8 cellular contexts compared by ENCODE assay signal in genomic region chr13:100514788-100515409, GRCh38.
A peak's percentile ranks its signal among the peaks of the same experiment; 100 is the strongest.
DNase-seq lines count a peak whose midpoint lies in the region; ATAC-seq, FAIRE-seq and TF ChIP-seq lines count a peak whose summit lies in the region.

No MANE protein-coding gene starts in this region.

- no peak overlapping the region for H3K27ac Mint-ChIP-seq in Calu3 (ENCODE audit: unreplicated experiment)

- DNase-seq in Calu3 (peak; percentile 63), HT1080 (ENCODE audit: low read depth) (peak; percentile 75), NOMO-1 treated with DMSO at 0.1 percent for 48 hours (lab: John Stamatoyannopoulos, UW; ENCODE audit: unreplicated experiment) (peak; percentile 53), mucosa of gallbladder (ENCODE audit: low spot score) (peak; percentile 78)
- DNase-seq in activated CD8-positive, alpha-beta memory T cell treated with anti-CD3 and anti-CD28 coated beads for 48 hours (ENCODE audit: low read depth in 2 of 3, low spot score in 2 of 3), result peak; percentile 22 to 44 (median 32)
- peak; percentile 29 to 51 for DNase-seq in stimulated activated CD8-positive, alpha-beta memory T cell treated with anti-CD3 and anti-CD28 coated beads, Interleukin-7, amount 100 ng/mL, for 4 hours (ENCODE audit: low read depth in 2 of 2)

- H3K4me3 Mint-ChIP-seq in Calu3 (ENCODE audit: low read depth, unreplicated experiment), result no peak overlapping the region

- peak; percentile 95 for FAIRE-seq in endometrium (lab: Jason Lieb, UNC)

- no peaks in the 10 kb centered on the region for H3K27me3 Mint-ChIP-seq in Calu3 (ENCODE audit: unreplicated experiment)

- TF ChIP-seq CTCF in Calu3 (IDR thresholded peaks at IDR 0.05; ENCODE audit: unreplicated experiment), result no peak

- CTCF ChIA-PET in Calu3 (lab: Charles Lee), result interaction anchor here (0.6 to 1.3 kb wide), 4 partner anchors 151 to 859 kb away, joined by 3 to 5 read pairs (median 4); no protein-coding TSS in a partner anchor

- no peaks in the 10 kb centered on the region for H3K36me3 Mint-ChIP-seq in Calu3 (ENCODE audit: insufficient read depth, unreplicated experiment)

- intact Hi-C loops in Calu3 (cut with micrococcal nuclease; ENCODE audit: unreplicated experiment), result loop anchor here (2.0 to 10.0 kb wide), 4 partner anchors 72 to 860 kb away; no protein-coding TSS in a partner anchor

- ATAC-seq in GM21423 (IDR thresholded peaks at IDR 0.05; ENCODE audit: unreplicated experiment), result peak; percentile 91

- H3K4me1 Mint-ChIP-seq in Calu3 (ENCODE audit: low read depth, unreplicated experiment), result no peaks in the 10 kb centered on the region

- H3K9me3 Mint-ChIP-seq in Calu3 (ENCODE audit: low read depth, unreplicated experiment), result no peaks in the 10 kb centered on the region

- BruUV-seq in Calu3 (replicated peaks; lab: Mats Ljungman, UMichigan), result no TSS peak

Comparison
In these comparisons a context has a peak if more than half of its experiments do, and no peak if none do; other contexts are left out.
1. Peak in every context shown above with its lines: DNase-seq and ATAC-seq.